26 cellular contexts compared by ENCODE assay signal in genomic region chr9:109062543-109062942, GRCh38.
"Had no signal": no experiment of that assay in that cellular context is flagged by ENCODE, and none has a peak within 500 bp of the region (broad histone marks: within the 10 kb centered on the region; RNA-seq: fewer than 3 reads in every experiment).

No MANE protein-coding gene starts in this region.

- H3K27me3 Mint-ChIP-seq: activated B cell treated with CpG ODN at 0.5 μM for 24 hours; activated CD4-positive, alpha-beta T cell treated with anti-CD3 and anti-CD28 coated beads for 36 hours; activated naive CD8-positive, alpha-beta T cell treated with anti-CD3 and anti-CD28 coated beads, Interleukin-2, amount 10 ng/mL, durations not matched to agents 7 days and 5 days; memory B cell had no signal

- H3K9me3 Mint-ChIP-seq: activated B cell treated with CpG ODN at 0.5 μM for 24 hours; activated naive CD4-positive, alpha-beta T cell treated with anti-CD3 and anti-CD28 coated beads for 36 hours; activated naive CD8-positive, alpha-beta T cell treated with anti-CD3 and anti-CD28 coated beads, Interleukin-2, amount 10 ng/mL, durations not matched to agents 7 days and 5 days; memory B cell; nephron had no signal

- H3K4me3 ChIP-seq: coronary artery, esophagus squamous epithelium, heart right ventricle, pancreas, smooth muscle cell, testis, upper lobe of left lung had no signal

- H3K4me2 ChIP-seq: smooth muscle cell had no signal

- H3K27me3 ChIP-seq: esophagus squamous epithelium, heart right ventricle, neutrophil, pancreas, testis, upper lobe of left lung had no signal

- DNase-seq: activated B cell treated with CpG ODN at 0.5 μM for 24 hours; activated CD4-positive, alpha-beta T cell treated with anti-CD3 and anti-CD28 coated beads for 36 hours; activated CD4-positive, alpha-beta T cell treated with anti-CD3 and anti-CD28 coated beads, Interleukin-2, amount 50 U/mL, for 4 hours; activated CD8-positive, alpha-beta memory T cell treated with anti-CD3 and anti-CD28 coated beads, Interleukin-2, amount 50 U/mL, for 48 hours; activated naive CD4-positive, alpha-beta T cell treated with anti-CD3 and anti-CD28 coated beads for 36 hours; activated naive CD8-positive, alpha-beta T cell treated with anti-CD3 and anti-CD28 coated beads, Interleukin-2, amount 10 ng/mL, durations not matched to agents 7 days and 5 days; activated T-cell treated with anti-CD3 and anti-CD28 coated beads, Interleukin-2, amount 50 U/mL, for 48 hours; amniotic stem cell; esophagus squamous epithelium; foreskin fibroblast; heart right ventricle; left colon; pancreas; stimulated activated CD4-positive, alpha-beta T cell treated with anti-CD3 and anti-CD28 coated beads, Interleukin-2, amount 100 ng/mL, for 48 hours; stimulated activated naive CD4-positive, alpha-beta T cell; T-helper 9 cell; testis; upper lobe of left lung had no signal

- H3K4me1 Mint-ChIP-seq: activated B cell treated with CpG ODN at 0.5 μM for 24 hours, memory B cell, nephron had no signal

- FAIRE-seq: bronchial epithelial cell, keratinocyte, pancreas had no signal

- H3K4me1 ChIP-seq: heart right ventricle, testis had no signal

- ATAC-seq: activated CD4-positive, alpha-beta T cell treated with anti-CD3 and anti-CD28 coated beads for 36 hours; heart right ventricle; left colon; pancreas; sciatic nerve had no signal

- H3K9me3 ChIP-seq: esophagus squamous epithelium, heart right ventricle, neutrophil, pancreas, testis, upper lobe of left lung had no signal

- H3K27ac Mint-ChIP-seq: activated B cell treated with CpG ODN at 0.5 μM for 24 hours; activated CD4-positive, alpha-beta T cell treated with anti-CD3 and anti-CD28 coated beads for 36 hours; activated naive CD4-positive, alpha-beta T cell treated with anti-CD3 and anti-CD28 coated beads for 36 hours; activated naive CD8-positive, alpha-beta T cell treated with anti-CD3 and anti-CD28 coated beads, Interleukin-2, amount 10 ng/mL, durations not matched to agents 7 days and 5 days; memory B cell; nephron had no signal

- H3K4me3 Mint-ChIP-seq: activated B cell treated with CpG ODN at 0.5 μM for 24 hours; activated CD4-positive, alpha-beta T cell treated with anti-CD3 and anti-CD28 coated beads for 36 hours; activated naive CD4-positive, alpha-beta T cell treated with anti-CD3 and anti-CD28 coated beads for 36 hours; activated naive CD8-positive, alpha-beta T cell treated with anti-CD3 and anti-CD28 coated beads, Interleukin-2, amount 10 ng/mL, durations not matched to agents 7 days and 5 days; memory B cell; nephron had no signal

- H3K27ac ChIP-seq: coronary artery, esophagus squamous epithelium, heart right ventricle, neutrophil, pancreas, testis, upper lobe of left lung had no signal
